Comparison of ENCODE assay signal across 1 cellular context in genomic region chr12:117047810-117048584, GRCh38.
TF ChIP-seq lines count a peak whose summit lies in the region.

No MANE protein-coding gene starts in this region.

TF ChIP-seq in HepG2, 621 proteins besides CTCF, POLR2A, EP300 and RAD21 (continued from another document and continues in another):
- TF ChIP-seq ZNF574 (CRISPR knock-in tag; IDR thresholded peaks at IDR 0.05) (peak; percentile 57; the same call in 1 of the 2 replicates), ZNF503 (CRISPR knock-in tag; IDR thresholded peaks at IDR 0.05) (peak; percentile 62; the same call in 1 of the 2 replicates), KLF16 (CRISPR knock-in tag; IDR thresholded peaks at IDR 0.05) (peak in 1 of 2 experiments; percentile 60; a peak in 1 of 4 replicates), ZNF710 (CRISPR knock-in tag; IDR thresholded peaks at IDR 0.05; ENCODE audit: borderline replicate concordance) (peak; percentile 58; the same call in 1 of the 2 replicates), REPIN1 (CRISPR knock-in tag; IDR thresholded peaks at IDR 0.05; ENCODE audit: borderline replicate concordance, low read depth) (peak; percentile 76; the same call in 1 of the 2 replicates), MXD4 (CRISPR knock-in tag; IDR thresholded peaks at IDR 0.05) (peak; percentile 52; the same call in 1 of the 2 replicates), U2AF1 (optimal IDR thresholded peaks at IDR 0.05; ENCODE audit: low read depth, low read length) (peak; percentile 83), ERF (CRISPR knock-in tag; IDR thresholded peaks at IDR 0.05) (peak; percentile 90), FOXP1 (IDR thresholded peaks at IDR 0.05) (no peak), FOXP1 (CRISPR knock-in tag; IDR thresholded peaks at IDR 0.05) (peak; percentile 68), ZNF704 (CRISPR knock-in tag; IDR thresholded peaks at IDR 0.05; ENCODE audit: borderline replicate concordance) (0 out of 2 replicates have a peak, but pooled peaks have one; percentile 80), ZFP1 (CRISPR knock-in tag; IDR thresholded peaks at IDR 0.05) (peak; percentile 46; the same call in 1 of the 2 replicates), ZNF546 (CRISPR knock-in tag; conservative IDR thresholded peaks at IDR 0.05) (0 out of 2 replicates have a peak, but pooled peaks have one; percentile 47), SP4 (CRISPR knock-in tag; IDR thresholded peaks at IDR 0.05) (peak; percentile 3; the same call in 1 of the 2 replicates), FOXJ3 (CRISPR knock-in tag; IDR thresholded peaks at IDR 0.05; ENCODE audit: borderline replicate concordance) (peak; percentile 51; the same call in 1 of the 2 replicates), THRA (CRISPR knock-in tag; IDR thresholded peaks at IDR 0.05; ENCODE audit: borderline replicate concordance) (peak; percentile 89), IRF2 (CRISPR knock-in tag; IDR thresholded peaks at IDR 0.05) (0 out of 2 replicates have a peak, but pooled peaks have one; percentile 70), TFE3 (CRISPR knock-in tag; IDR thresholded peaks at IDR 0.05) (peak; percentile 84), ZNF24 (IDR thresholded peaks at IDR 0.05) (no peak), TEAD3 (CRISPR knock-in tag; optimal IDR thresholded peaks at IDR 0.05; ENCODE audit: borderline replicate concordance) (peak; percentile 97), ZNF160 (CRISPR knock-in tag; IDR thresholded peaks at IDR 0.05) (no peak), ZNF205 (CRISPR knock-in tag; IDR thresholded peaks at IDR 0.05) (0 out of 2 replicates have a peak, but pooled peaks have one; percentile 48), FOXO1 (CRISPR knock-in tag; IDR thresholded peaks at IDR 0.05) (peak; percentile 78), SOX5 (CRISPR knock-in tag; IDR thresholded peaks at IDR 0.05; ENCODE audit: borderline replicate concordance) (peak; percentile 65; the same call in 1 of the 2 replicates), KMT2B (CRISPR knock-in tag; IDR thresholded peaks at IDR 0.05) (0 out of 2 replicates have a peak, but pooled peaks have one; percentile 25), KAT7 (CRISPR knock-in tag; IDR thresholded peaks at IDR 0.05; ENCODE audit: borderline replicate concordance) (peak; percentile 57; the same call in 1 of the 2 replicates), HOXA7 (CRISPR knock-in tag; IDR thresholded peaks at IDR 0.05) (no peak), TFDP1 (CRISPR knock-in tag; IDR thresholded peaks at IDR 0.05; ENCODE audit: borderline replicate concordance) (peak; percentile 19; the same call in 1 of the 2 replicates), PHF21A (CRISPR knock-in tag; IDR thresholded peaks at IDR 0.05) (peak; percentile 94), ZNF580 (CRISPR knock-in tag; IDR thresholded peaks at IDR 0.05; ENCODE audit: borderline replicate concordance, low read depth) (peak; percentile 65), MEIS1 (CRISPR knock-in tag; IDR thresholded peaks at IDR 0.05; ENCODE audit: borderline replicate concordance) (peak; percentile 74; the same call in 1 of the 2 replicates), NFKBIZ (CRISPR knock-in tag; IDR thresholded peaks at IDR 0.05) (0 out of 2 replicates have a peak, but pooled peaks have one; percentile 66), UBTF (CRISPR knock-in tag; IDR thresholded peaks at IDR 0.05) (peak; percentile 56), HMG20A (CRISPR knock-in tag; IDR thresholded peaks at IDR 0.05; ENCODE audit: borderline replicate concordance) (peak; percentile 83; the same call in 1 of the 2 replicates), ZNF761 (CRISPR knock-in tag; conservative IDR thresholded peaks at IDR 0.05) (0 out of 2 replicates have a peak, but pooled peaks have one; percentile 53), NR2F6 (IDR thresholded peaks at IDR 0.05) (peak; percentile 95), NR2F6 (CRISPR knock-in tag; IDR thresholded peaks at IDR 0.05) (peak; percentile 98), ZFP90 (CRISPR knock-in tag; IDR thresholded peaks at IDR 0.05; ENCODE audit: borderline replicate concordance) (0 out of 2 replicates have a peak, but pooled peaks have one; percentile 19), HMGXB4 (CRISPR knock-in tag; IDR thresholded peaks at IDR 0.05; ENCODE audit: borderline replicate concordance in 1 of 2, low read depth in 1 of 2) (0 out of 4 replicates have a peak, but pooled peaks of 1 of the 2 experiments have one; percentile 26), RBM22 (optimal IDR thresholded peaks at IDR 0.05; ENCODE audit: low read length) (no peak), MBD4 (IDR thresholded peaks at IDR 0.05; ENCODE audit: borderline replicate concordance, low read length) (no peak), KAT8 (CRISPR knock-in tag; IDR thresholded peaks at IDR 0.05) (0 out of 2 replicates have a peak, but pooled peaks have one; percentile 48)
